ENCODE assay signal across 10 cellular contexts in the genomic region with DNA sequence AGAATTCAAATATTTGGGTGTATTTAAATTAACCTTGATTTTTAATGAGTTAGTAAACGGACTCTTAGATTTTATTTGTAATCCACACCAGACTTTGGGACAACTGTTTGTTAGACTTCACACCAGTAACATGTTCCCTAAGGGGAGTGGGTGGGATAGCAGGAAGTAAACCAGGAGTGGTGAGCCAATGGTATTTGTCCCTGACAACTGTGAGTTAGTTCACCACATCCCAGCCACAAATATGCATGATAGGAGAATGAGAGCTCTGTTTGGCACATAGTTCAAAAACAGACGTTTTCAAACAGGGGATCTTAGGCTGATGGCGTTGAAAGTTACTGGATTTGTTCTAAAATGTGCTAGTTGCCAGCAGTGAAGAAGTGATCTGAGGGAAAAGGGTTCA. TPM values are rescaled to one million over a fixed set of nuclear protein-coding genes. Genes with fewer than 3 reads are reported as not detected.
DNase-seq lines count a peak whose midpoint lies in the region; TF ChIP-seq lines count a peak whose summit lies in the region.
"Had no signal": no experiment of that assay in that cellular context is flagged by ENCODE, and none has a peak within 500 bp of the region (broad histone marks: within the 10 kb centered on the region; RNA-seq: fewer than 3 reads in every experiment).

No MANE protein-coding gene starts in this region.

- no peaks in the 10 kb centered on the region for H3K27me3 ChIP-seq in tibial nerve

- TF ChIP-seq CTCF in chondrocyte (IDR thresholded peaks at IDR 0.05) (no peak), mesothelial cell of epicardium (IDR thresholded peaks at IDR 0.05; ENCODE audit: unreplicated experiment) (no peak), tibial nerve (IDR thresholded peaks at IDR 0.05) (no peak)

- H3K27ac Mint-ChIP-seq in chondrocyte (ENCODE audit: unreplicated experiment) (peak overlapping the region; percentile 7), mesothelial cell of epicardium (peak overlapping the region; percentile 7)

- H3K4me1 ChIP-seq in tibial nerve: no peaks in the 10 kb centered on the region

- H3K9me3 Mint-ChIP-seq in chondrocyte (ENCODE audit: low read depth): no peaks in the 10 kb centered on the region
- H3K9me3 Mint-ChIP-seq in mesothelial cell of epicardium: no peaks in the 10 kb centered on the region

- no peaks in the 10 kb centered on the region for H3K27me3 Mint-ChIP-seq in chondrocyte (ENCODE audit: low read depth)
- no peaks in the 10 kb centered on the region for H3K27me3 Mint-ChIP-seq in mesothelial cell of epicardium (ENCODE audit: low read depth)

- no peaks in the 10 kb centered on the region for H3K36me3 Mint-ChIP-seq in chondrocyte (ENCODE audit: low read depth)
- no peaks in the 10 kb centered on the region for H3K36me3 Mint-ChIP-seq in mesothelial cell of epicardium

- H3K4me3 Mint-ChIP-seq in chondrocyte (ENCODE audit: unreplicated experiment): no peak overlapping the region
- H3K4me3 Mint-ChIP-seq in mesothelial cell of epicardium: no peak overlapping the region

- TF ChIP-seq POLR2A in tibial nerve (IDR thresholded peaks at IDR 0.05): no peak

- no peak overlapping the region for H3K27ac ChIP-seq in tibial nerve
- H3K27ac ChIP-seq: coronary artery had no signal

- whole genome bisulfite sequencing in tibial nerve, 2 donors: 41 to 44% methylated on average over 3 of the region's 3 CpGs

- DNase-seq in EL (peak; percentile 83), LoVo (ENCODE audit: low spot score) (peak; percentile 21), chondrocyte (ENCODE audit: low spot score) (no peak), mesothelial cell of epicardium (ENCODE audit: low spot score in 2 of 2, unreplicated experiment in 2 of 2) (no peak), mucosa of gallbladder (ENCODE audit: low spot score) (no peak), DMS79 (lab: John Stamatoyannopoulos, UW) (no peak), tibial nerve (ENCODE audit: low spot score in 2 of 2) (no peak)
- DNase-seq in stimulated activated CD4-positive, alpha-beta T cell treated with anti-CD3 and anti-CD28 coated beads, Interleukin-4, amount 100 ng/mL, for 24 hours: no peak

- H3K36me3 ChIP-seq in tibial nerve: no peaks in the 10 kb centered on the region

- peaks cover 28% of the 10 kb centered on the region for H3K4me1 Mint-ChIP-seq in chondrocyte (ENCODE audit: low read depth)
- H3K4me1 Mint-ChIP-seq in mesothelial cell of epicardium: peaks cover 16% of the 10 kb centered on the region

- no peak overlapping the region for H3K4me3 ChIP-seq in tibial nerve
- H3K4me3 ChIP-seq: coronary artery, GM12878 had no signal

- TF ChIP-seq EP300 in tibial nerve (IDR thresholded peaks at IDR 0.05): no peak

- no peaks in the 10 kb centered on the region for H3K9me3 ChIP-seq in tibial nerve

RNA-seq across cellular contexts. Expression of a gene that starts 18.7 kb away (rescaled TPM):
- 0.10 to 0.21 TPM in 2 of 3 replicates, not detected in the other for total RNA-seq in chondrocyte
- not detected in 3 replicates for total RNA-seq in mesothelial cell of epicardium
- total RNA-seq in mucosa of gallbladder: 0.09 TPM
- total RNA-seq in tibial nerve: under 1 TPM in 2 of 4 donors, not detected in 2; 0.22 to 0.42 TPM

RNA-seq across cellular contexts. Expression of a gene that starts 43.9 kb away (rescaled TPM):
- 20.5 to 21.2 TPM (median 20.6 TPM) in 3 replicates for total RNA-seq in chondrocyte
- 30.8 to 34.5 TPM (median 33.4 TPM) in 3 replicates for total RNA-seq in mesothelial cell of epicardium
- total RNA-seq in mucosa of gallbladder: 49.0 TPM
- 10 to 100 TPM in 1 of 4 donors, 1 to 10 TPM in 3; 4.2 to 23.5 (median 7.0) TPM for total RNA-seq in tibial nerve

Comparison
In these comparisons a context has a peak if more than half of its experiments do, and no peak if none do; other contexts are left out.
1. DNase-seq: peak in EL (single experiment) and LoVo (single experiment); none in chondrocyte (single experiment), mesothelial cell of epicardium (0 of 2), mucosa of gallbladder (single experiment), DMS79 (single experiment), tibial nerve (0 of 2) and stimulated activated CD4-positive, alpha-beta T cell treated with anti-CD3 and anti-CD28 coated beads, Interleukin-4, amount 100 ng/mL, for 24 hours (single experiment).